Comparison of ENCODE assay signal across 9 cellular contexts in genomic region chr9:129990269-129991005, GRCh38. TPM values are rescaled to one million over a fixed set of nuclear protein-coding genes. Genes with fewer than 3 reads are reported as not detected.
DNase-seq lines count a peak whose midpoint lies in the region; ATAC-seq and TF ChIP-seq lines count a peak whose summit lies in the region.
"Had no signal": no experiment of that assay in that cellular context is flagged by ENCODE, and none has a peak within 500 bp of the region (broad histone marks: within the 10 kb centered on the region; RNA-seq: fewer than 3 reads in every experiment).

No MANE protein-coding gene starts in this region.

- intact Hi-C loops in activated naive CD4-positive, alpha-beta T cell treated with anti-CD3 and anti-CD28 coated beads for 36 hours (cut with micrococcal nuclease), result loop anchor here (1.0 kb wide), 1 partner anchor 8 kb away; no protein-coding TSS in a partner anchor
- intact Hi-C loops in upper lobe of right lung (cut with DNase I), result no loop called here
- intact Hi-C loops in left ventricle myocardium superior (cut with micrococcal nuclease), result no loop called here

- peak; percentile 50 for DNase-seq in activated naive CD4-positive, alpha-beta T cell treated with anti-CD3 and anti-CD28 coated beads for 36 hours
- DNase-seq in activated naive CD4-positive, alpha-beta T cell (lab: John Stamatoyannopoulos, UW), result no peak
- DNase-seq in T-helper 2 cell (peak in 3 of 5 experiments; percentile 35 to 55 (median 43)), fibroblast of pulmonary artery (ENCODE audit: low read depth) (peak; percentile 29), upper lobe of right lung (no peak), left ventricle myocardium superior (no peak), dedifferentiated amniotic fluid mesenchymal stem cell (ENCODE audit: extremely low spot score) (no peak)
- DNase-seq: stimulated activated CD4-positive, alpha-beta T cell treated with anti-CD3 and anti-CD28 coated beads, Interleukin-12 subunit alpha, Interleukin-12 subunit beta, amount 100 ng/mL, for 4 hours had no signal

- CTCF ChIA-PET in activated naive CD4-positive, alpha-beta T cell treated with anti-CD3 and anti-CD28 coated beads for 36 hours (lab: Charles Lee), result interaction anchor here (1.0 kb wide), 1 partner anchor 50 kb away, joined by 3 read pairs; no protein-coding TSS in a partner anchor

- H3K36me3 ChIP-seq in upper lobe of right lung, result no peaks in the 10 kb centered on the region

- H3K9me3 Mint-ChIP-seq in activated naive CD4-positive, alpha-beta T cell treated with anti-CD3 and anti-CD28 coated beads for 36 hours, result no peaks in the 10 kb centered on the region

- no peaks in the 10 kb centered on the region for H3K27me3 ChIP-seq in upper lobe of right lung

- ATAC-seq in upper lobe of right lung (peak; percentile 67), left ventricle myocardium superior (no peak), GM19455 (IDR thresholded peaks at IDR 0.05; ENCODE audit: unreplicated experiment) (no peak)

- H3K27ac ChIP-seq in upper lobe of right lung, result no peak overlapping the region

- H3K4me1 Mint-ChIP-seq in activated naive CD4-positive, alpha-beta T cell treated with anti-CD3 and anti-CD28 coated beads for 36 hours (ENCODE audit: low read depth), result peaks cover 83% of the 10 kb centered on the region

- no peak overlapping the region for H3K4me3 ChIP-seq in fibroblast of pulmonary artery (replicated peaks; ENCODE audit: low read depth, low read length)
- H3K4me3 ChIP-seq in upper lobe of right lung, result no peak overlapping the region

- H3K36me3 Mint-ChIP-seq in activated naive CD4-positive, alpha-beta T cell treated with anti-CD3 and anti-CD28 coated beads for 36 hours (ENCODE audit: low read depth), result peaks cover 24% of the 10 kb centered on the region

- H3K4me3 Mint-ChIP-seq in activated naive CD4-positive, alpha-beta T cell treated with anti-CD3 and anti-CD28 coated beads for 36 hours, result peak overlapping the region; percentile 12

- no peaks in the 10 kb centered on the region for H3K9me3 ChIP-seq in upper lobe of right lung

- H3K27me3 Mint-ChIP-seq in activated naive CD4-positive, alpha-beta T cell treated with anti-CD3 and anti-CD28 coated beads for 36 hours (ENCODE audit: low read depth), result no peaks in the 10 kb centered on the region

- no peak for TF ChIP-seq CTCF in fibroblast of pulmonary artery (IDR thresholded peaks at IDR 0.05; ENCODE audit: low read length, missing control alignments)
- no peak for TF ChIP-seq CTCF in upper lobe of right lung (IDR thresholded peaks at IDR 0.05)

- H3K27ac Mint-ChIP-seq in activated naive CD4-positive, alpha-beta T cell treated with anti-CD3 and anti-CD28 coated beads for 36 hours, result peak overlapping the region; percentile 84

- H3K4me1 ChIP-seq in upper lobe of right lung, result peaks cover 14% of the 10 kb centered on the region

RNA-seq across cellular contexts. Expression of gene FNBP1, which starts 52.6 kb away (rescaled TPM):
- total RNA-seq in activated naive CD4-positive, alpha-beta T cell treated with anti-CD3 and anti-CD28 coated beads for 36 hours, result 100 to 1,000 TPM; 126 to 128 TPM
- total RNA-seq in upper lobe of right lung (50.0 TPM), left ventricle myocardium superior (23.7 TPM)

Comparison
In these comparisons a context has a peak if more than half of its experiments do, and no peak if none do; other contexts are left out.
1. DNase-seq: peak in activated naive CD4-positive, alpha-beta T cell treated with anti-CD3 and anti-CD28 coated beads for 36 hours (single experiment), T-helper 2 cell (3 of 5) and fibroblast of pulmonary artery (single experiment); none in activated naive CD4-positive, alpha-beta T cell (0 of 4), upper lobe of right lung (single experiment), left ventricle myocardium superior (single experiment) and dedifferentiated amniotic fluid mesenchymal stem cell (single experiment).